In the genomic region with DNA sequence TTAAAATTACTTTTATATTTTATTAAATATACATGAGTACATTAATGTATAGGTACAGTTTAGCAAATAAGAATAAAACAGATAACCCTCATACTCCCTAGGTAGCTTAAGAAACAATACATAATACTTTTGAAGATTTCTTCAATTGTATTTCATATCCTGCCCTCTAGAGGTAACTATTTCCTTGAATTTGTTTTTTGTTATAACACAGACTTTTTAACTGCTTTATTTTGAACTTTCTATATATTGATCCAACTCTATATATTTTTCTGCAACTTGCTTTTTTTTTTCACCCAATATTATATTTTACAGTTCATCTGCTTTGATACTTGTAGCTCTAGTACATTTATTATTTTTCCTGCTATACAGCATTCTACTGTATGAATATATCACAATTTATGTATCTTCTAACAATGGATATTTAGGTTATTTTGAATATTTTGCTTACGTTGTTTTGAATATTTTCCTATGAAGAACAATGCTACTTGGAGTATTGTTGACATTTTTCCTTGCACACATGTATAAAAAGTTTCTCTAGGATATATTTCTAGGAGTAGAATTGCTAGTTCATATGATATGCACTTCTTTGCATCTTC, we compare ENCODE assay signal across 9 cellular contexts.
DNase-seq lines count a peak whose midpoint lies in the region; ATAC-seq, FAIRE-seq and TF ChIP-seq lines count a peak whose summit lies in the region.
"Had no signal": no experiment of that assay in that cellular context is flagged by ENCODE, and none has a peak within 500 bp of the region (broad histone marks: within the 10 kb centered on the region; RNA-seq: fewer than 3 reads in every experiment).

No MANE protein-coding gene starts in this region.

- no peaks in the 10 kb centered on the region for H3K79me2 ChIP-seq in astrocyte (ENCODE audit: insufficient read depth, low read length)

- no peaks in the 10 kb centered on the region for H3K4me1 ChIP-seq in astrocyte (ENCODE audit: insufficient read depth, low read length)

- peak; percentile 34 for DNase-seq in G401 (ENCODE audit: low spot score)
- DNase-seq in HFFc6: no peak
- DNase-seq in astrocyte (ENCODE audit: low read depth): peak; percentile 4
- DNase-seq in nephron progenitor cell: no peak
- DNase-seq in activated gamma-delta T cell (lab: John Stamatoyannopoulos, UW): no peak
- DNase-seq in left colon: no peak
- DNase-seq in islet precursor cell: no peak
- no peak for DNase-seq in NCI-H226
- DNase-seq: MG63 had no signal

- no peak overlapping the region for H3K4me2 ChIP-seq in astrocyte (ENCODE audit: low read length)

- no peaks in the 10 kb centered on the region for H3K4me1 Mint-ChIP-seq in HFFc6 (ENCODE audit: low read depth)
- no peaks in the 10 kb centered on the region for H3K4me1 Mint-ChIP-seq in astrocyte (ENCODE audit: low read depth, unreplicated experiment)
- H3K4me1 Mint-ChIP-seq in nephron progenitor cell: no peaks in the 10 kb centered on the region

- H3K9me3 Mint-ChIP-seq in HFFc6: peaks cover 24% of the 10 kb centered on the region
- H3K9me3 Mint-ChIP-seq in astrocyte (ENCODE audit: unreplicated experiment): peaks cover 2% of the 10 kb centered on the region
- H3K9me3 Mint-ChIP-seq in nephron progenitor cell: peaks cover 10% of the 10 kb centered on the region

- no peak overlapping the region for H3K9ac ChIP-seq in astrocyte (ENCODE audit: low read length)

- ATAC-seq in left colon: no peak

- H3K36me3 Mint-ChIP-seq in HFFc6 (ENCODE audit: low read depth) (no peaks in the 10 kb centered on the region), astrocyte (ENCODE audit: low read depth, unreplicated experiment) (no peaks in the 10 kb centered on the region), nephron progenitor cell (ENCODE audit: low read depth) (no peaks in the 10 kb centered on the region)

- no peak for FAIRE-seq in astrocyte (lab: Jason Lieb, UNC)

- H3K27ac Mint-ChIP-seq in HFFc6: no peak overlapping the region
- H3K27ac Mint-ChIP-seq in astrocyte (ENCODE audit: unreplicated experiment): no peak overlapping the region
- no peak overlapping the region for H3K27ac Mint-ChIP-seq in nephron progenitor cell

- H3K4me3 ChIP-seq in astrocyte (ENCODE audit: insufficient read depth, low read depth, low read length): no peak overlapping the region
- H3K4me3 ChIP-seq: MG63 had no signal

- H3K4me3 Mint-ChIP-seq in HFFc6 (no peak overlapping the region), astrocyte (ENCODE audit: unreplicated experiment) (no peak overlapping the region), nephron progenitor cell (no peak overlapping the region)

- H3K36me3 ChIP-seq in astrocyte (ENCODE audit: insufficient read depth, low read length): no peaks in the 10 kb centered on the region
- H3K36me3 ChIP-seq: MG63 had no signal

- H3K27me3 Mint-ChIP-seq in HFFc6 (ENCODE audit: insufficient read depth) (no peaks in the 10 kb centered on the region; the same call in 1 of the 2 replicates), astrocyte (ENCODE audit: low read depth, unreplicated experiment) (no peaks in the 10 kb centered on the region), nephron progenitor cell (ENCODE audit: low read depth, poor library complexity) (no peaks in the 10 kb centered on the region)

- H3K27ac ChIP-seq in astrocyte (ENCODE audit: low read depth, low read length): no peak overlapping the region

- H3K9me3 ChIP-seq in astrocyte (ENCODE audit: insufficient read depth, low read depth, low read length): no peaks in the 10 kb centered on the region
- H3K9me3 ChIP-seq: MG63 had no signal

- intact Hi-C loops in left colon (cut with DNase I, micrococcal nuclease): loop anchor here in 1 of 2 donors (10.0 kb wide), 1 partner anchor 378 kb away; no protein-coding TSS in a partner anchor

- in situ Hi-C loops in G401 (cut with HindIII; ENCODE audit: low sequenced_read_pairs): no loop called here

- peak; percentile 65 for TF ChIP-seq CTCF in HFFc6 (IDR thresholded peaks at IDR 0.05)
- peak; percentile 16 for TF ChIP-seq CTCF in astrocyte (IDR thresholded peaks at IDR 0.05; ENCODE audit: insufficient read depth, low read depth, low read length)
- TF ChIP-seq CTCF in nephron progenitor cell (IDR thresholded peaks at IDR 0.05): peak; percentile 32

- no peak overlapping the region for H2AFZ ChIP-seq in astrocyte (ENCODE audit: low read depth, low read length)

- H4K20me1 ChIP-seq in astrocyte (ENCODE audit: insufficient read depth, low read length): no peaks in the 10 kb centered on the region

- H3K27me3 ChIP-seq in astrocyte (ENCODE audit: insufficient read depth, low read length): no peaks in the 10 kb centered on the region
- H3K27me3 ChIP-seq: MG63 had no signal

Comparison
In these comparisons a context has a peak if more than half of its experiments do, and no peak if none do; other contexts are left out.
1. DNase-seq: peak in G401 (single experiment) and astrocyte (single experiment); none in HFFc6 (single experiment), nephron progenitor cell (single experiment), activated gamma-delta T cell (single experiment), left colon (0 of 2), islet precursor cell (single experiment) and NCI-H226 (single experiment).
2. Peak in every context shown above with its lines, with median percentiles within 50 percentile points of each other: CTCF ChIP-seq.